26 cellular contexts compared by ENCODE assay signal in the genomic region with DNA sequence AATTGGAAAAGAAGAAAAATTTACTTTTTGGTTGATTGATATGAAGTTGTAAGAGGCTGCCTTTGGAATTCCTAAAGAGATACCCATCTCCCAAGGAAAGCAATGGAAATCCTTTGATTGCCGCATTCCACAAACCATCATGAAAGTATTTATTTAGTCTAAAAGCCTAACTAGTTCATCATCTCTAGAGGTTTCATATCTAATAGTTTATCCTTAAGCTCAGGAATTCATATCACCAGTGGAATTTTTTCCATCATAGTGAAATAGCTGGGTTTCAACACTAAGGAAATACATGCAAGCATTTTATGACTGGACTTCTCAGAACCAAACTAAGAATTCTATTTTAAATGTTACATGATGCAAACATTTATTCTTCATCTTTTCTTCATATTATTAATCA.
"Had no signal": no experiment of that assay in that cellular context is flagged by ENCODE, and none has a peak within 500 bp of the region (broad histone marks: within the 10 kb centered on the region; RNA-seq: fewer than 3 reads in every experiment).

No MANE protein-coding gene starts in this region.

- H3K9me3 ChIP-seq: ovary, psoas muscle, right lobe of liver, stomach, thoracic aorta, thyroid gland, tibial nerve, upper lobe of left lung, vagina had no signal

- H3K9me3 Mint-ChIP-seq: nephron; neural progenitor cell; stimulated activated effector memory CD8-positive, alpha-beta T cell treated with anti-CD3 and anti-CD28 coated beads, Interleukin-12 subunit alpha, Interleukin-12 subunit beta, amount 100 ng/mL, for 72 hours; stimulated activated naive B cell treated with anti-CD40 and anti-IgM and Interleukin-4, amounts not matched to agents 10 μg/mL and 1 μg/mL and 100 μg/mL, for 72 hours; stimulated activated naive CD8-positive, alpha-beta T cell treated with anti-CD3 and anti-CD28 coated beads, Interleukin-15, Interleukin-2, amounts not matched to agents 100 ng/mL and 50 ng/mL, for 24 hours had no signal

- H3K4me2 ChIP-seq: neural progenitor cell had no signal

- H3K27ac ChIP-seq: neural progenitor cell, ovary, parathyroid adenoma, psoas muscle, right lobe of liver, skin epidermis, stomach, thoracic aorta, thyroid gland, tibial nerve, upper lobe of left lung, vagina had no signal

- H3K4me1 Mint-ChIP-seq: natural killer cell; nephron; stimulated activated effector memory CD8-positive, alpha-beta T cell treated with anti-CD3 and anti-CD28 coated beads, Interleukin-12 subunit alpha, Interleukin-12 subunit beta, amount 100 ng/mL, for 72 hours; stimulated activated naive B cell treated with anti-CD40 and anti-IgM and Interleukin-4, amounts not matched to agents 10 μg/mL and 1 μg/mL and 100 μg/mL, for 72 hours had no signal

- H3K36me3 ChIP-seq: neural progenitor cell, ovary, right lobe of liver, stomach, thoracic aorta, thyroid gland, tibial nerve, upper lobe of left lung, vagina had no signal

- H3K79me2 ChIP-seq: parathyroid adenoma had no signal

- H3K4me3 Mint-ChIP-seq: natural killer cell; nephron; neural progenitor cell; stimulated activated effector memory CD8-positive, alpha-beta T cell treated with anti-CD3 and anti-CD28 coated beads, Interleukin-12 subunit alpha, Interleukin-12 subunit beta, amount 100 ng/mL, for 72 hours; stimulated activated naive B cell treated with anti-CD40 and anti-IgM and Interleukin-4, amounts not matched to agents 10 μg/mL and 1 μg/mL and 100 μg/mL, for 72 hours; stimulated activated naive CD8-positive, alpha-beta T cell treated with anti-CD3 and anti-CD28 coated beads, Interleukin-15, Interleukin-2, amounts not matched to agents 100 ng/mL and 50 ng/mL, for 24 hours had no signal

- H3K4me3 ChIP-seq: neural progenitor cell, ovary, psoas muscle, right lobe of liver, skin epidermis, stomach, thoracic aorta, thyroid gland, tibial nerve, upper lobe of left lung, vagina had no signal

- H3K9ac ChIP-seq: neural progenitor cell, parathyroid adenoma had no signal

- ATAC-seq: natural killer cell; psoas muscle; right cardiac atrium; right lobe of liver; stimulated activated effector memory CD8-positive, alpha-beta T cell treated with anti-CD3 and anti-CD28 coated beads, Interleukin-12 subunit alpha, Interleukin-12 subunit beta, amount 100 ng/mL, for 72 hours; stimulated activated naive B cell treated with anti-CD40 and anti-IgM and Interleukin-4, amounts not matched to agents 10 μg/mL and 1 μg/mL and 100 μg/mL, for 72 hours had no signal

- H2AFZ ChIP-seq: neural progenitor cell, parathyroid adenoma had no signal

- DNase-seq: natural killer cell; occipital lobe; ovary; posterior cingulate gyrus; psoas muscle; right cardiac atrium; right lobe of liver; stimulated activated CD4-positive, alpha-beta T cell treated with anti-CD3 and anti-CD28 coated beads, Interleukin-15, amount 100 ng/mL, for 24 hours; stimulated activated CD4-positive, alpha-beta T cell treated with anti-CD3 and anti-CD28 coated beads, Interleukin-2, amount 100 ng/mL, for 24 hours; stimulated activated CD4-positive, alpha-beta T cell treated with anti-CD3 and anti-CD28 coated beads, Interleukin-2, amount 100 ng/mL, for 48 hours; stimulated activated CD4-positive, alpha-beta T cell treated with anti-CD3 and anti-CD28 coated beads, Interleukin-4, amount 100 ng/mL, for 24 hours; stimulated activated naive B cell treated with anti-CD40 and anti-IgM and Interleukin-4, amounts not matched to agents 10 μg/mL and 1 μg/mL and 100 μg/mL, for 72 hours; stimulated activated naive CD4-positive, alpha-beta T cell treated with Interleukin-2 at 50 U/mL for 16 hours; stomach; thyroid gland; upper lobe of left lung had no signal

- H3K27me3 ChIP-seq: neural progenitor cell, ovary, right lobe of liver, stomach, thyroid gland, tibial nerve, upper lobe of left lung, vagina had no signal

- H3K4me1 ChIP-seq: parathyroid adenoma, psoas muscle, right lobe of liver, upper lobe of left lung, vagina had no signal

- H3K27ac Mint-ChIP-seq: natural killer cell; nephron; neural progenitor cell; progenitor cell of endocrine pancreas; stimulated activated effector memory CD8-positive, alpha-beta T cell treated with anti-CD3 and anti-CD28 coated beads, Interleukin-12 subunit alpha, Interleukin-12 subunit beta, amount 100 ng/mL, for 72 hours; stimulated activated naive B cell treated with anti-CD40 and anti-IgM and Interleukin-4, amounts not matched to agents 10 μg/mL and 1 μg/mL and 100 μg/mL, for 72 hours; stimulated activated naive CD8-positive, alpha-beta T cell treated with anti-CD3 and anti-CD28 coated beads, Interleukin-15, Interleukin-2, amounts not matched to agents 100 ng/mL and 50 ng/mL, for 24 hours had no signal

- H3K27me3 Mint-ChIP-seq: progenitor cell of endocrine pancreas; stimulated activated naive CD8-positive, alpha-beta T cell treated with anti-CD3 and anti-CD28 coated beads, Interleukin-15, Interleukin-2, amounts not matched to agents 100 ng/mL and 50 ng/mL, for 24 hours had no signal

- H3K36me3 Mint-ChIP-seq: natural killer cell; neural progenitor cell; stimulated activated effector memory CD8-positive, alpha-beta T cell treated with anti-CD3 and anti-CD28 coated beads, Interleukin-12 subunit alpha, Interleukin-12 subunit beta, amount 100 ng/mL, for 72 hours; stimulated activated naive B cell treated with anti-CD40 and anti-IgM and Interleukin-4, amounts not matched to agents 10 μg/mL and 1 μg/mL and 100 μg/mL, for 72 hours had no signal
